32 cellular contexts compared by ENCODE assay signal in genomic region chr13:77907653-77908341, GRCh38. TPM values are rescaled to one million over a fixed set of nuclear protein-coding genes. Genes with fewer than 3 reads are reported as not detected.
DNase-seq lines count a peak whose midpoint lies in the region; ATAC-seq and TF ChIP-seq lines count a peak whose summit lies in the region.
"Had no signal": no experiment of that assay in that cellular context is flagged by ENCODE, and none has a peak within 500 bp of the region (broad histone marks: within the 10 kb centered on the region; RNA-seq: fewer than 3 reads in every experiment).

No MANE protein-coding gene starts in this region.

- ATAC-seq in Right ventricle myocardium inferior (peak; percentile 68), heart right ventricle (peak in 7 of 8 donors; percentile 56 to 83 (median 68))
- ATAC-seq: activated naive CD8-positive, alpha-beta T cell treated with anti-CD3 and anti-CD28 coated beads, Interleukin-2, amount 50 U/mL, for 24 hours; body of pancreas; esophagus mucosa; GM23338; K562; PC-3; stimulated activated naive B cell treated with anti-CD40 and anti-IgM and Interleukin-4, amounts not matched to agents 10 μg/mL and 1 μg/mL and 100 μg/mL, for 72 hours; T-cell had no signal

- H3K9me3 Mint-ChIP-seq in nephron = peaks cover 5% of the 10 kb centered on the region
- H3K9me3 Mint-ChIP-seq: activated T-cell treated with anti-CD3 and anti-CD28 coated beads, Interleukin-2, amount 50 U/mL, for 24 hours had no signal

- H3K36me3 Mint-ChIP-seq in nephron (ENCODE audit: low read depth) = no peaks in the 10 kb centered on the region
- H3K36me3 Mint-ChIP-seq: memory B cell; stimulated activated naive B cell treated with anti-CD40 and anti-IgM and Interleukin-4, amounts not matched to agents 10 μg/mL and 1 μg/mL and 100 μg/mL, for 72 hours; T-cell had no signal

- H3K27ac ChIP-seq in right atrium auricular region (no peak overlapping the region), heart right ventricle (peak overlapping the region in 6 of 10 donors; percentile 17 to 52 (median 24))
- H3K27ac ChIP-seq: body of pancreas, testis had no signal

- peaks cover 15% of the 10 kb centered on the region for H3K4me1 Mint-ChIP-seq in nephron
- H3K4me1 Mint-ChIP-seq: activated naive CD8-positive, alpha-beta T cell treated with anti-CD3 and anti-CD28 coated beads, Interleukin-2, amount 50 U/mL, for 24 hours; memory B cell; stimulated activated naive B cell treated with anti-CD40 and anti-IgM and Interleukin-4, amounts not matched to agents 10 μg/mL and 1 μg/mL and 100 μg/mL, for 72 hours; T-cell had no signal

- no peak for TF ChIP-seq CTCF in right atrium auricular region (IDR thresholded peaks at IDR 0.05)
- no peak for TF ChIP-seq CTCF in heart right ventricle (IDR thresholded peaks at IDR 0.05)
- no peak for TF ChIP-seq CTCF in nephron (IDR thresholded peaks at IDR 0.05; ENCODE audit: unreplicated experiment in 3 of 3)

- in situ Hi-C loops in ACHN (cut with HindIII; ENCODE audit: low pct_ligation_motif_present, low pct_unique_long_range_greater_than_20kb, low sequenced_read_pairs) = no loop called here

- DNase-seq in Right ventricle myocardium inferior (ENCODE audit: missing footprints) (no peak), right atrium auricular region (ENCODE audit: low spot score) (no peak), heart right ventricle (peak in 1 of 2 donors; percentile 38), NOMO-1 treated with DMSO at 0.1 percent for 48 hours (lab: John Stamatoyannopoulos, UW; ENCODE audit: unreplicated experiment) (no peak), ACHN (no peak), DMS 273 (lab: John Stamatoyannopoulos, UW; ENCODE audit: unreplicated experiment) (no peak), SKM-1 treated with dmso at 0.1 percent for 144 hours (lab: John Stamatoyannopoulos, UW; ENCODE audit: unreplicated experiment) (no peak)
- DNase-seq: 8988T; activated CD4-positive, alpha-beta T cell treated with anti-CD3 and anti-CD28 coated beads for 4 hours; activated gamma-delta T cell treated with Interleukin-2 at 50 U/mL for 16 hours; activated naive CD8-positive, alpha-beta T cell treated with anti-CD3 and anti-CD28 coated beads, Interleukin-2, amount 50 U/mL, for 24 hours; activated T-cell treated with anti-CD3 and anti-CD28 coated beads, Interleukin-2, amount 50 U/mL, for 24 hours; body of pancreas; CD4-positive, alpha-beta T cell; effector memory CD4-positive, alpha-beta T cell; NCI-H1105 treated with DMSO at 0.1 percent for 48 hours; NCI-H446; PC-3; retina; SIG-M5; stimulated activated CD4-positive, alpha-beta T cell treated with anti-CD3 and anti-CD28 coated beads, Interleukin-4, amount 100 ng/mL, for 1 hour; stimulated activated naive B cell treated with anti-CD40 and anti-IgM and Interleukin-4, amounts not matched to agents 10 μg/mL and 1 μg/mL and 100 μg/mL, for 72 hours; T-cell; testis had no signal

- no peak overlapping the region for H3K4me3 Mint-ChIP-seq in nephron
- H3K4me3 Mint-ChIP-seq: activated naive CD8-positive, alpha-beta T cell treated with anti-CD3 and anti-CD28 coated beads, Interleukin-2, amount 50 U/mL, for 24 hours; activated T-cell treated with anti-CD3 and anti-CD28 coated beads, Interleukin-2, amount 50 U/mL, for 24 hours; CD4-positive, alpha-beta T cell; GM23338; memory B cell; stimulated activated naive B cell treated with anti-CD40 and anti-IgM and Interleukin-4, amounts not matched to agents 10 μg/mL and 1 μg/mL and 100 μg/mL, for 72 hours; T-cell had no signal

- peaks cover 4% of the 10 kb centered on the region for H3K36me3 ChIP-seq in right atrium auricular region
- peaks cover 0 to 11% (median 0%) of the 10 kb centered on the region in 9 donors for H3K36me3 ChIP-seq in heart right ventricle

- H3K9me3 ChIP-seq in right atrium auricular region (no peaks in the 10 kb centered on the region), heart right ventricle (peaks cover 0 to 13% (median 4%) of the 10 kb centered on the region in 11 donors)
- H3K9me3 ChIP-seq: body of pancreas, testis had no signal

- no peaks in the 10 kb centered on the region for H3K27me3 Mint-ChIP-seq in nephron (ENCODE audit: low read depth)
- H3K27me3 Mint-ChIP-seq: activated naive CD8-positive, alpha-beta T cell treated with anti-CD3 and anti-CD28 coated beads, Interleukin-2, amount 50 U/mL, for 24 hours; activated T-cell treated with anti-CD3 and anti-CD28 coated beads, Interleukin-2, amount 50 U/mL, for 24 hours; CD4-positive, alpha-beta T cell; stimulated activated naive B cell treated with anti-CD40 and anti-IgM and Interleukin-4, amounts not matched to agents 10 μg/mL and 1 μg/mL and 100 μg/mL, for 72 hours had no signal

- H3K27ac Mint-ChIP-seq in nephron = peak overlapping the region; percentile 0 to 82 (median 80)
- H3K27ac Mint-ChIP-seq: activated naive CD8-positive, alpha-beta T cell treated with anti-CD3 and anti-CD28 coated beads, Interleukin-2, amount 50 U/mL, for 24 hours; activated T-cell treated with anti-CD3 and anti-CD28 coated beads, Interleukin-2, amount 50 U/mL, for 24 hours; CD4-positive, alpha-beta T cell; GM23338; memory B cell; stimulated activated naive B cell treated with anti-CD40 and anti-IgM and Interleukin-4, amounts not matched to agents 10 μg/mL and 1 μg/mL and 100 μg/mL, for 72 hours; T-cell had no signal

- 63 to 74% methylated on average over 5 of the region's 5 CpGs for WGBS in heart right ventricle, 2 donors

- H3K4me1 ChIP-seq in right atrium auricular region (no peaks in the 10 kb centered on the region), heart right ventricle (peaks cover 0 to 50% (median 3%) of the 10 kb centered on the region in 9 donors)
- H3K4me1 ChIP-seq: body of pancreas, testis had no signal

- H3K4me3 ChIP-seq in right atrium auricular region = no peak overlapping the region
- H3K4me3 ChIP-seq in heart right ventricle = no peak overlapping the region
- H3K4me3 ChIP-seq: body of pancreas, GM23338, K562, testis had no signal

- H3K27me3 ChIP-seq in right atrium auricular region = no peaks in the 10 kb centered on the region
- H3K27me3 ChIP-seq in heart right ventricle = no peaks in the 10 kb centered on the region
- H3K27me3 ChIP-seq: body of pancreas, testis had no signal

- intact Hi-C loops in Right ventricle myocardium inferior (cut with DNase I) (no loop called here), heart right ventricle (cut with DNase I) (loop anchor here in 1 of 10 donors (10.0 kb wide), 1 partner anchor 77 kb away; no protein-coding TSS in a partner anchor)

RNA-seq across cellular contexts. Expression of gene EDNRB, which starts 10.8 kb away (rescaled TPM):
- total RNA-seq in Right ventricle myocardium inferior = 20.2 TPM
- total RNA-seq in right atrium auricular region = 10 to 100 TPM; 52.1 to 68.0 TPM
- total RNA-seq in heart right ventricle = 10 to 100 TPM in 9 of 10 donors, 1 to 10 TPM in 1; 9.3 to 61.9 (median 19.6) TPM
- polyA plus RNA-seq in heart right ventricle = 10 to 100 TPM; 20.0 to 29.8 TPM
- total RNA-seq: activated CD8-positive, alpha-beta memory T cell treated with anti-CD3 and anti-CD28 coated beads for 36 hours; CD4-positive, alpha-beta T cell; HT-29; MCF 10A; PC-3 had no signal
- polyA plus RNA-seq: K562 had no signal

Comparison
In these comparisons a context has a peak if more than half of its experiments do, and no peak if none do; other contexts are left out.
1. H3K27ac ChIP-seq: peak in heart right ventricle (6 of 10); none in right atrium auricular region (0 of 2).